Comparison of ENCODE assay signal across 19 cellular contexts in the genomic region with DNA sequence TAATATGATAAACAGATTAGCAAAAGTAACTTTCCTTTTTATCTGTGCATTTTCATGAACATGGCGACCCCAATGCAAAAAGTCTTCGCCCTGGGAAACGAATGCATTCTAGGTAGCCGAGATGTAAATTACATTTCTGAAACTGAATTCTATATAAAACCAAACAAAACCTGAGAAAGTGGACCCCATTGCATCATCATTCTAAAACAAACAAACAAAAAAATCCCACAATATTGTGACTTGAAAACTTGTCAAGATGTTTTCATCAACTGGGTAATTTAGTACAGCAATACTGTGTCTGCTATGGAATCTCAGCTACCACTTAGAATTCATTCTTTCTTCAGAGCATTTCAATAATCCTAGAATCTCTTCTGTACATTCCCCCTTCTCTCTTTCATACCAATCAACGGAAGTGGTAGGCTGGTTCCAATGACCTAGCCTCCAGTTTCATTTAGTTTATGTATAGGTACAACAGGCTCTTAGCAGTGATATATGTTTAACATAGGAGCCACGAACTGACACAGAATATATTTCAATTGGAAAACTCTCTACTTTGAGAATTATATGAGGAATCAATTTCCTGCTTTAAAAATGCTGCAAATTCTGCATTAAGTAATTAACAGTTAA.
"Had no signal": no experiment of that assay in that cellular context is flagged by ENCODE, and none has a peak within 500 bp of the region (broad histone marks: within the 10 kb centered on the region; RNA-seq: fewer than 3 reads in every experiment).

No MANE protein-coding gene starts in this region.

- H3K4me3 ChIP-seq: heart right ventricle, lung, tibial nerve, vagina had no signal

- H3K27ac Mint-ChIP-seq: activated CD4-positive, alpha-beta T cell treated with anti-CD3 and anti-CD28 coated beads, Interleukin-2, amount 10 ng/mL, durations not matched to agents 7 days and 5 days; activated T-helper 1 cell treated with anti-CD3 and anti-CD28 coated beads, Interleukin-12 subunit alpha, Interleukin-12 subunit beta, Interleukin-2, Interleukin-4 antibody, amounts not matched to agents 30 ng/mL and 10 ng/mL and 1 ng/mL, durations not matched to agents 14 hours and 24 hours and 36 hours; T-helper 2 cell treated with Interferon-gamma antibody and Interleukin-4, amounts not matched to agents 5 μg/mL and 100 μg/mL, for 36 hours had no signal

- H3K27me3 Mint-ChIP-seq: activated CD4-positive, alpha-beta T cell treated with anti-CD3 and anti-CD28 coated beads, Interleukin-2, amount 10 ng/mL, durations not matched to agents 7 days and 5 days; effector memory CD8-positive, alpha-beta T cell; naive thymus-derived CD8-positive, alpha-beta T cell had no signal

- H3K4me3 Mint-ChIP-seq: activated CD4-positive, alpha-beta T cell treated with anti-CD3 and anti-CD28 coated beads, Interleukin-2, amount 10 ng/mL, durations not matched to agents 7 days and 5 days; activated T-helper 1 cell treated with anti-CD3 and anti-CD28 coated beads, Interleukin-12 subunit alpha, Interleukin-12 subunit beta, Interleukin-2, Interleukin-4 antibody, amounts not matched to agents 30 ng/mL and 10 ng/mL and 1 ng/mL, durations not matched to agents 14 hours and 24 hours and 36 hours; effector memory CD8-positive, alpha-beta T cell; naive thymus-derived CD8-positive, alpha-beta T cell; T-helper 2 cell treated with Interferon-gamma antibody and Interleukin-4, amounts not matched to agents 5 μg/mL and 100 μg/mL, for 36 hours had no signal

- ATAC-seq: effector memory CD8-positive, alpha-beta T cell; heart right ventricle; naive thymus-derived CD8-positive, alpha-beta T cell had no signal

- H3K36me3 ChIP-seq: heart right ventricle, tibial nerve, vagina had no signal

- H3K9me3 Mint-ChIP-seq: activated CD4-positive, alpha-beta T cell treated with anti-CD3 and anti-CD28 coated beads, Interleukin-2, amount 10 ng/mL, durations not matched to agents 7 days and 5 days; activated T-helper 1 cell treated with anti-CD3 and anti-CD28 coated beads, Interleukin-12 subunit alpha, Interleukin-12 subunit beta, Interleukin-2, Interleukin-4 antibody, amounts not matched to agents 30 ng/mL and 10 ng/mL and 1 ng/mL, durations not matched to agents 14 hours and 24 hours and 36 hours; effector memory CD8-positive, alpha-beta T cell; naive thymus-derived CD8-positive, alpha-beta T cell; T-helper 2 cell treated with Interferon-gamma antibody and Interleukin-4, amounts not matched to agents 5 μg/mL and 100 μg/mL, for 36 hours had no signal

- DNase-seq: activated CD4-positive, alpha-beta T cell treated with anti-CD3 and anti-CD28 coated beads, Interleukin-2, amount 10 ng/mL, durations not matched to agents 7 days and 5 days; activated CD8-positive, alpha-beta memory T cell treated with anti-CD3 and anti-CD28 coated beads, Interleukin-2, amount 50 U/mL, for 48 hours; activated naive CD4-positive, alpha-beta T cell; dermis blood vessel endothelial cell; effector memory CD8-positive, alpha-beta T cell; heart right ventricle; islet precursor cell; naive thymus-derived CD8-positive, alpha-beta T cell; nucleus accumbens; posterior cingulate gyrus; retina; stimulated activated CD4-positive, alpha-beta T cell treated with anti-CD3 and anti-CD28 coated beads, Interleukin-2, amount 100 ng/mL, for 48 hours; stimulated activated naive CD4-positive, alpha-beta T cell; substantia nigra had no signal

- H3K9me3 ChIP-seq: tibial nerve, vagina had no signal

- H3K27ac ChIP-seq: heart right ventricle, tibial nerve, vagina had no signal

- H3K27me3 ChIP-seq: heart right ventricle, tibial nerve, vagina had no signal

- H3K4me1 Mint-ChIP-seq: activated CD4-positive, alpha-beta T cell treated with anti-CD3 and anti-CD28 coated beads, Interleukin-2, amount 10 ng/mL, durations not matched to agents 7 days and 5 days had no signal
